In genomic region chr10:133039823-133040704, GRCh38 we compare ENCODE assay signal across 20 cellular contexts. TPM values are rescaled to one million over a fixed set of nuclear protein-coding genes. Genes with fewer than 3 reads are reported as not detected.
"Had no signal": no experiment of that assay in that cellular context is flagged by ENCODE, and none has a peak within 500 bp of the region (broad histone marks: within the 10 kb centered on the region; RNA-seq: fewer than 3 reads in every experiment).

No MANE protein-coding gene starts in this region.

- DNase-seq: activated CD4-positive, alpha-beta T cell treated with anti-CD3 and anti-CD28 coated beads, Interleukin-2, amount 10 ng/mL, durations not matched to agents 24 days and 14 days; activated CD4-positive, CD25-positive, alpha-beta regulatory T cell; activated CD8-positive, alpha-beta memory T cell treated with anti-CD3 and anti-CD28 coated beads, Interleukin-2, amount 50 U/mL, for 4 hours; activated CD8-positive, alpha-beta T cell treated with anti-CD3 and anti-CD28 coated beads, Interleukin-2, amount 10 ng/mL, durations not matched to agents 7 days and 5 days; activated gamma-delta T cell treated with Interleukin-2 at 50 U/mL for 16 hours; activated T-cell treated with anti-CD3 and anti-CD28 coated beads, Interleukin-2, amount 50 U/mL, for 48 hours; amniotic stem cell; cerebellar nuclear complex; effector memory CD4-positive, alpha-beta T cell; foreskin melanocyte; head of caudate nucleus; immature natural killer cell; left cardiac atrium; naive B cell; posterior cingulate gyrus; stimulated activated CD4-positive, alpha-beta T cell treated with anti-CD3 and anti-CD28 coated beads, Interleukin-2, amount 100 ng/mL, for 48 hours; tibial artery; uterus had no signal

- H3K4me3 ChIP-seq: tibial artery, uterus had no signal

- H3K27me3 ChIP-seq: uterus had no signal

- H3K27ac ChIP-seq: tibial artery, uterus had no signal

- H3K36me3 ChIP-seq: tibial artery, uterus had no signal

- H3K4me1 ChIP-seq: tibial artery, uterus had no signal

- ATAC-seq: activated CD8-positive, alpha-beta T cell treated with anti-CD3 and anti-CD28 coated beads, Interleukin-2, amount 10 ng/mL, durations not matched to agents 7 days and 5 days; left cardiac atrium; stimulated activated memory B cell treated with anti-CD40 and anti-IgM and Interleukin-4, amounts not matched to agents 10 μg/mL and 1 μg/mL and 100 μg/mL, for 72 hours had no signal

- H3K9me3 ChIP-seq: tibial artery, uterus had no signal

RNA-seq across cellular contexts. Expression of gene ADGRA1, which starts 47.7 kb away (rescaled TPM):
- total RNA-seq: activated CD4-positive, alpha-beta T cell treated with anti-CD3 and anti-CD28 coated beads, Interleukin-2, amount 10 ng/mL, durations not matched to agents 24 days and 14 days; activated CD8-positive, alpha-beta T cell treated with anti-CD3 and anti-CD28 coated beads, Interleukin-2, amount 10 ng/mL, durations not matched to agents 7 days and 5 days; fibroblast of lung had no signal
- polyA plus RNA-seq: fibroblast of lung, immature natural killer cell had no signal
